Comparison of ENCODE assay signal across 9 cellular contexts in the genomic region with DNA sequence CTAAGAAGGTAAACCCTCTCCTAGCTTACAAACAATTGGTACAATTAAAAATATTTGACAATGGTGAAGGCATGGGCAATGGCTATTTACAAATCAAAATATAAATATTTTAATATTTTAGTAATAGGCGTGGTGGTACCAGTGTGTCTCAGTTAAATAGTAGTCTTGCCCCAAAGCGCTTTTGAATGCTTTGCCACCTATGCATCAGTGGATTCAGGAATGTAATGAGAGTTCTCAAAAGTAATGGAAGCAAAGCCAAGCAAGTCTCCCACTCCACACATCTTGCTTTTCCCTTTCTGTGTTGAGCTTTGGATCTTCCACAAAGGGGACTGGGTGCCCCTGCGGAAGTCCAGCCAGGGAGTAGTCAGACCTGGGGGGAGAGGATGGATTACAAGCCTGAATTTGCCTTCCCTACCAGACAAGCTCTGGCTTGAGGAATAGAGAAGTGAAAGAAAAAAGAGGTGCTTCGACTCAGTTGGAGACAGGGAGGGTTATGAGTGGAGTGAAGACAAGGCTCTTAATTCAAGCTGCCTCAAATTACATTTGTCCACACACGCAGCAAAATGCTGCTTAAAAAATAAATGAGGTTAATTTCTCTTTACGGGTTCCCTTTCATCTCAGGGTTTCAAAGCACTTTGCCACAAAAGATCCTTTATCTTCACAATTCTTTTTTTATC. TPM values are rescaled to one million over a fixed set of nuclear protein-coding genes. Genes with fewer than 3 reads are reported as not detected.
DNase-seq lines count a peak whose midpoint lies in the region; ATAC-seq, FAIRE-seq and TF ChIP-seq lines count a peak whose summit lies in the region.
"Had no signal": no experiment of that assay in that cellular context is flagged by ENCODE, and none has a peak within 500 bp of the region (broad histone marks: within the 10 kb centered on the region; RNA-seq: fewer than 3 reads in every experiment).

No MANE protein-coding gene starts in this region.

- H2BK120ac ChIP-seq in IMR-90 (ENCODE audit: low read depth, low read length) = peak overlapping the region; percentile 100

- 44% methylated on average over 6 of the region's 6 CpGs for WGBS in A549 (ENCODE audit: missing lambda C conversion rate)
- no CpG with 5 or more reads among the region's 6 CpGs for WGBS in IMR-90 (ENCODE audit: extremely low coverage in 2 of 2, insufficient read length in 1 of 2), 2 experiments

- CTCF ChIA-PET in A549 (lab: Yijun Ruan, JAX) = interaction anchor here (0.6 to 1.6 kb wide), 7 partner anchors 10 to 795 kb away, joined by 3 to 7 read pairs (median 4); no protein-coding TSS in a partner anchor
- CTCF ChIA-PET in IMR-90 (lab: Yijun Ruan, JAX) = interaction anchor here (0.7 to 2.2 kb wide), 3 partner anchors 30 to 148 kb away, joined by 3 to 8 read pairs (median 7); no protein-coding TSS in a partner anchor
- CTCF ChIA-PET in A673 (lab: Charles Lee) = no interaction called here

- no peak; a peak in 1 of 6 replicates for ATAC-seq in A549
- peak; percentile 10 for ATAC-seq in IMR-90 (ENCODE audit: low read depth)

- H4K5ac ChIP-seq in IMR-90 (ENCODE audit: low read depth, low read length) = peak overlapping the region; percentile 100

- H3K36me3 ChIP-seq in IMR-90 (ENCODE audit: control insufficient read depth, insufficient read depth, low read length) (no peaks in the 10 kb centered on the region), bronchial epithelial cell (ENCODE audit: control insufficient read depth, insufficient read depth, low read length) (no peaks in the 10 kb centered on the region), A673 (ENCODE audit: insufficient read depth, low read length, poor library complexity, severe bottlenecking) (no peaks in the 10 kb centered on the region)
- H3K36me3 ChIP-seq: cardiac muscle cell had no signal

- peak overlapping the region; percentile 100 for H2BK20ac ChIP-seq in IMR-90 (ENCODE audit: low read depth, low read length)

- TF ChIP-seq CTCF in A549 (IDR thresholded peaks at IDR 0.05) (no peak), IMR-90 (conservative IDR thresholded peaks at IDR 0.05; ENCODE audit: low read depth, low read length) (no peak), bronchial epithelial cell (IDR thresholded peaks at IDR 0.05; ENCODE audit: insufficient read depth, low read length, severe bottlenecking) (no peak), A673 (conservative IDR thresholded peaks at IDR 0.05; ENCODE audit: low read depth, low read length) (no peak)

- POLR2A ChIA-PET in A549 (lab: Yijun Ruan, JAX) = interaction anchor here (0.7 to 3.1 kb wide), 5 partner anchors 11 to 148 kb away, joined by 3 to 21 read pairs (median 8); a partner anchor contains a TSS
- POLR2A ChIA-PET in IMR-90 (lab: Charles Lee; ENCODE audit: unreplicated experiment) = interaction anchor here (0.6 kb wide), 1 partner anchor 123 kb away, joined by 3 read pairs; no protein-coding TSS in a partner anchor
- POLR2A ChIA-PET in A673 (lab: Charles Lee; ENCODE audit: low non-redundant PET) = no interaction called here

- no peak for FAIRE-seq in A549 (lab: Jason Lieb, UNC)
- no peak for FAIRE-seq in bronchial epithelial cell (lab: Jason Lieb, UNC)
- no peak for FAIRE-seq in urothelium cell line (lab: Jason Lieb, UNC)

- H3K18ac ChIP-seq in IMR-90 (ENCODE audit: low read depth, low read length) = peak overlapping the region; percentile 100

- peak overlapping the region; percentile 100 for H3K23ac ChIP-seq in IMR-90 (ENCODE audit: low read depth, low read length)

- peak overlapping the region; percentile 97 for H2AK9ac ChIP-seq in IMR-90 (replicated peaks; ENCODE audit: low read depth, low read length, poor library complexity)

- H2AK5ac ChIP-seq in IMR-90 (ENCODE audit: low read depth, low read length) = peak overlapping the region; percentile 93

- H2AFZ ChIP-seq in IMR-90 (replicated peaks; ENCODE audit: low read length, poor library complexity) = peak overlapping the region; percentile 88

- no peaks in the 10 kb centered on the region for H3K27me3 ChIP-seq in IMR-90 (ENCODE audit: control insufficient read depth, insufficient read depth, low read length)
- no peaks in the 10 kb centered on the region for H3K27me3 ChIP-seq in bronchial epithelial cell (ENCODE audit: control insufficient read depth, insufficient read depth, low read length)
- no peaks in the 10 kb centered on the region for H3K27me3 ChIP-seq in A673 (replicated peaks; ENCODE audit: insufficient read depth, low read depth, low read length, poor library complexity)
- H3K27me3 ChIP-seq: cardiac muscle cell had no signal

- no peak for TF ChIP-seq POLR2A in A549 (IDR thresholded peaks at IDR 0.05; ENCODE audit: low read length)
- no peak for TF ChIP-seq POLR2A in IMR-90 (IDR thresholded peaks at IDR 0.05; ENCODE audit: low read depth, low read length)

- H4K91ac ChIP-seq in IMR-90 (ENCODE audit: insufficient read depth, low read depth, low read length) = peak overlapping the region; percentile 100

- dilution Hi-C loops in IMR-90 (cut with HindIII; ENCODE audit: low sequenced_read_pairs, unreplicated experiment) = no loop called here

- H3K79me1 ChIP-seq in IMR-90 (ENCODE audit: low read depth in 1 of 2, low read length in 2 of 2) = peaks cover 0 to 4% of the 10 kb centered on the region in 2 experiments; a peak in 1 of 4 replicates

- in situ Hi-C loops in IMR-90 (cut with MboI; ENCODE audit: low sequenced_read_pairs) = no loop called here

- H3K4me2 ChIP-seq in A549 = peak overlapping the region; percentile 85
- H3K4me2 ChIP-seq in IMR-90 (ENCODE audit: low read depth, low read length) = peak overlapping the region; percentile 98

- peak overlapping the region; percentile 98 for H3K9ac ChIP-seq in IMR-90 (ENCODE audit: low read depth, low read length)

- peak overlapping the region; percentile 93 to 95 for H3K27ac ChIP-seq in A549
- H3K27ac ChIP-seq in IMR-90 (ENCODE audit: insufficient read depth, low read length) = peak overlapping the region; percentile 100
- H3K27ac ChIP-seq in A673 (ENCODE audit: low read depth, low read length, poor library complexity, severe bottlenecking) = no peak overlapping the region
- H3K27ac ChIP-seq: cardiac muscle cell had no signal

- intact Hi-C loops in IMR-90 (cut with micrococcal nuclease) = loop anchor here (5.0 kb wide), 1 partner anchor 101 kb away; no protein-coding TSS in a partner anchor
- intact Hi-C loops in A673 (cut with micrococcal nuclease; ENCODE audit: unreplicated experiment) = no loop called here

- no peaks in the 10 kb centered on the region for H3K9me3 ChIP-seq in A549
- H3K9me3 ChIP-seq in IMR-90 (ENCODE audit: control insufficient read depth, insufficient read depth, low read length) = no peaks in the 10 kb centered on the region
- no peaks in the 10 kb centered on the region for H3K9me3 ChIP-seq in A673 (ENCODE audit: low read depth, low read length, poor library complexity, severe bottlenecking)

- H3K9me1 ChIP-seq in IMR-90 (ENCODE audit: insufficient read depth, low read length) = peaks cover 4% of the 10 kb centered on the region

- TF ChIP-seq RAD21 in A549 (conservative IDR thresholded peaks at IDR 0.05 in 1 of 2, IDR thresholded peaks at IDR 0.05 in 1 of 2) = no peak
- TF ChIP-seq RAD21 in IMR-90 (IDR thresholded peaks at IDR 0.05; ENCODE audit: low read length) = no peak

- peak overlapping the region; percentile 100 for H3K4ac ChIP-seq in IMR-90 (ENCODE audit: low read depth, low read length)

- peak overlapping the region; percentile 100 for H3K14ac ChIP-seq in IMR-90 (replicated peaks; ENCODE audit: low read depth, low read length)

- no peak overlapping the region; the same call in 2 of the 3 replicates for H3K4me3 ChIP-seq in A549
- H3K4me3 ChIP-seq in IMR-90 (ENCODE audit: insufficient read depth, low read depth, low read length) = peak overlapping the region; percentile 24; the same call in 1 of the 2 replicates
- H3K4me3 ChIP-seq in bronchial epithelial cell (ENCODE audit: low read depth, low read length) = no peak overlapping the region
- H3K4me3 ChIP-seq in A673 (ENCODE audit: low read depth, low read length, poor library complexity, severe bottlenecking) = no peak overlapping the region
- H3K4me3 ChIP-seq: cardiac muscle cell had no signal

- H4K20me1 ChIP-seq in IMR-90 (ENCODE audit: insufficient read depth, low read length) = no peaks in the 10 kb centered on the region

- H3K4me1 ChIP-seq in A549 (peaks cover 42% of the 10 kb centered on the region), IMR-90 (ENCODE audit: control insufficient read depth, insufficient read depth, low read length) (peaks cover 21% of the 10 kb centered on the region), A673 (ENCODE audit: insufficient read depth, low read length, poor library complexity, severe bottlenecking) (no peaks in the 10 kb centered on the region)

- peak overlapping the region; percentile 95 to 99 for H4K8ac ChIP-seq in IMR-90 (ENCODE audit: low read depth in 2 of 2, low read length in 2 of 2)

- peak overlapping the region; percentile 96 for H3K56ac ChIP-seq in IMR-90 (ENCODE audit: extremely low read depth, insufficient read depth, low read length)

- BruUV-seq in IMR-90 (replicated peaks; lab: Mats Ljungman, UMichigan) = no TSS peak
- BruUV-seq in A673 (replicated peaks; lab: Mats Ljungman, UMichigan) = no TSS peak

- H2BK5ac ChIP-seq in IMR-90 (ENCODE audit: low read depth, low read length, poor library complexity, severe bottlenecking) = peak overlapping the region; percentile 100

- no peak for TF ChIP-seq EP300 in A549 (IDR thresholded peaks at IDR 0.05)

- DNase-seq in A549 (ENCODE audit: low read depth in 1 of 2, low spot score in 1 of 2) = no peak
- peak; percentile 45 for DNase-seq in IMR-90
- peak; percentile 92 for DNase-seq in bronchial epithelial cell (ENCODE audit: low read depth)
- DNase-seq in medulla oblongata (ENCODE audit: extremely low spot score) = peak; percentile 53
- no peak for DNase-seq in urothelium cell line (ENCODE audit: low spot score)
- no peak for DNase-seq in midbrain (lab: John Stamatoyannopoulos, UW)
- no peak for DNase-seq in DMS53 treated with DMSO at 0.1 percent for 48 hours (lab: John Stamatoyannopoulos, UW; ENCODE audit: unreplicated experiment)
- no peak for DNase-seq in A673 (ENCODE audit: low spot score)

- H2BK15ac ChIP-seq in IMR-90 (ENCODE audit: low read depth, low read length) = peak overlapping the region; percentile 100

TF ChIP-seq in A549, 52 proteins besides CTCF, POLR2A, EP300 and RAD21 (continues in another document):
- TF ChIP-seq NFE2L2 (conservative IDR thresholded peaks at IDR 0.05; ENCODE audit: low read length) = no peak

TF ChIP-seq in IMR-90, 13 proteins besides CTCF, POLR2A, EP300 and RAD21:
- TF ChIP-seq SMC3 (IDR thresholded peaks at IDR 0.05; ENCODE audit: low read depth, low read length) = no peak

RNA-seq across cellular contexts. Expression of a gene that starts 48.9 kb away (rescaled TPM):
- 49.1 and 70.2 TPM in 2 replicates for polyA plus RNA-seq in A549 (2011; rRNA removed)
- 5.8 and 6.6 TPM in 2 replicates for polyA plus RNA-seq in A549 (2012; cell fraction: cytosol; rRNA removed)
- 15.8 and 19.0 TPM in 2 replicates for polyA plus RNA-seq in A549 (2012; cell fraction: nucleus; rRNA removed)
- polyA plus RNA-seq in A549 (2017; fragmentation: RNase III; extraction: RNeasy Plus Mini Kit Qiagen cat#74134 plus additional on column Dnase treatment) = 33.6 to 38.1 TPM (median 35.1 TPM) in 3 replicates
- 50.1 and 55.9 TPM in 2 replicates for polyA minus RNA-seq in A549 (2011; rRNA and poly(A)+ RNA removed)
- total RNA-seq in IMR-90 (2012; rRNA removed) = 50.4 and 86.7 TPM in 2 replicates
- polyA plus RNA-seq in IMR-90 (2012; rRNA removed) = 13.8 and 17.7 TPM in 2 replicates
- polyA plus RNA-seq in IMR-90 (2012; cell fraction: cytosol; rRNA removed) = 1.9 and 2.5 TPM in 2 replicates
- 14.8 and 59.8 TPM in 2 replicates for polyA plus RNA-seq in IMR-90 (2012; cell fraction: nucleus; rRNA removed; ENCODE audit: low replicate concordance)
- 91.4 and 96.6 TPM in 2 replicates for total RNA-seq in bronchial epithelial cell
- total RNA-seq in A673 (2021) = 22.6 and 26.2 TPM in 2 replicates

Comparison
In these comparisons a context has a peak if more than half of its experiments do, and no peak if none do; other contexts are left out.
1. DNase-seq: peak in IMR-90 (single experiment), bronchial epithelial cell (single experiment) and medulla oblongata (single experiment); none in A549 (0 of 2), urothelium cell line (single experiment), midbrain (single experiment), DMS53 treated with DMSO at 0.1 percent for 48 hours (single experiment) and A673 (single experiment).